1 cellular context compared by ENCODE assay signal in genomic region chr20:62087227-62087626, GRCh38.
TF ChIP-seq lines count a peak whose summit lies in the region.

No MANE protein-coding gene starts in this region.

TF ChIP-seq in H1, 55 proteins besides CTCF, POLR2A, EP300 and RAD21:
- TF ChIP-seq NANOG (IDR thresholded peaks at IDR 0.05; ENCODE audit: insufficient read depth, low read depth, low read length, poor library complexity, severe bottlenecking) (no peak), MAFK (IDR thresholded peaks at IDR 0.05; ENCODE audit: low read depth, low read length) (no peak)
